9 cellular contexts compared by ENCODE assay signal in genomic region chr13:48158290-48158689, GRCh38.
DNase-seq lines count a peak whose midpoint lies in the region; ATAC-seq and TF ChIP-seq lines count a peak whose summit lies in the region.
"Had no signal": no experiment of that assay in that cellular context is flagged by ENCODE, and none has a peak within 500 bp of the region (broad histone marks: within the 10 kb centered on the region; RNA-seq: fewer than 3 reads in every experiment).

No MANE protein-coding gene starts in this region.

- H3K9me3 ChIP-seq in DND-41 (ENCODE audit: insufficient read depth, low read length, severe bottlenecking) (no peaks in the 10 kb centered on the region), PC-3 (ENCODE audit: low read length) (no peaks in the 10 kb centered on the region), GM23248 (ENCODE audit: low read depth) (no peaks in the 10 kb centered on the region)

- H3K36me3 ChIP-seq in DND-41 (ENCODE audit: insufficient read depth, low read length) (no peaks in the 10 kb centered on the region), PC-3 (ENCODE audit: low read depth, low read length) (no peaks in the 10 kb centered on the region), GM23248 (ENCODE audit: low read depth) (no peaks in the 10 kb centered on the region)

- intact Hi-C loops in activated T-helper 1 cell treated with anti-CD3 and anti-CD28 coated beads, Interleukin-12 subunit alpha, Interleukin-12 subunit beta, Interleukin-2, Interleukin-4 antibody, amounts not matched to agents 30 ng/mL and 10 ng/mL and 1 ng/mL, durations not matched to agents 14 hours and 24 hours and 36 hours (cut with micrococcal nuclease): loop anchor here (5.0 to 10.0 kb wide), 2 partner anchors 147 to 244 kb away; partner anchors contain the start of gene RB1
- intact Hi-C loops in PC-3 (cut with micrococcal nuclease): no loop called here

- H3K27ac ChIP-seq in DND-41 (ENCODE audit: low read length) (peak overlapping the region; percentile 86), PC-3 (ENCODE audit: low read length) (no peak overlapping the region), GM23248 (no peak overlapping the region)

- POLR2A ChIA-PET in PC-3 (lab: Charles Lee; ENCODE audit: unreplicated experiment): interaction anchor here (0.6 kb wide), 1 partner anchor 1262 kb away, joined by 4 read pairs; no protein-coding TSS in a partner anchor

- peaks cover 62% of the 10 kb centered on the region for H3K4me1 Mint-ChIP-seq in activated T-helper 1 cell treated with anti-CD3 and anti-CD28 coated beads, Interleukin-12 subunit alpha, Interleukin-12 subunit beta, Interleukin-2, Interleukin-4 antibody, amounts not matched to agents 30 ng/mL and 10 ng/mL and 1 ng/mL, durations not matched to agents 14 hours and 24 hours and 36 hours (ENCODE audit: low read depth)
- H3K4me1 Mint-ChIP-seq in natural killer cell treated with Interleukin-12 subunit alpha and Interleukin-12 subunit beta and Interleukin-15 and Interleukin-18, amount 100 ng/mL, for 72 hours (ENCODE audit: low read depth in 2 of 2): peaks cover 42 to 52% of the 10 kb centered on the region in 2 donors

- CTCF ChIA-PET in PC-3 (lab: Charles Lee): no interaction called here

- no peaks in the 10 kb centered on the region for H3K79me2 ChIP-seq in DND-41 (ENCODE audit: insufficient read depth, low read length)
- no peaks in the 10 kb centered on the region for H3K79me2 ChIP-seq in PC-3 (ENCODE audit: low read length)
- no peaks in the 10 kb centered on the region for H3K79me2 ChIP-seq in GM23248 (ENCODE audit: insufficient read depth)

- H2AFZ ChIP-seq in DND-41 (ENCODE audit: low read depth, low read length): peak overlapping the region; percentile 84
- no peak overlapping the region for H2AFZ ChIP-seq in PC-3 (ENCODE audit: low read length)
- H2AFZ ChIP-seq in GM23248: no peak overlapping the region

- peak overlapping the region; percentile 30 for H3K27ac Mint-ChIP-seq in activated T-helper 1 cell treated with anti-CD3 and anti-CD28 coated beads, Interleukin-12 subunit alpha, Interleukin-12 subunit beta, Interleukin-2, Interleukin-4 antibody, amounts not matched to agents 30 ng/mL and 10 ng/mL and 1 ng/mL, durations not matched to agents 14 hours and 24 hours and 36 hours
- H3K27ac Mint-ChIP-seq in natural killer cell treated with Interleukin-12 subunit alpha and Interleukin-12 subunit beta and Interleukin-15 and Interleukin-18, amount 100 ng/mL, for 72 hours: peak overlapping the region; percentile 5 to 57

- ATAC-seq in DND-41 (ENCODE audit: insufficient read depth, low read depth) (peak; percentile 49), HG02759 (IDR thresholded peaks at IDR 0.05; ENCODE audit: unreplicated experiment) (peak; percentile 53), PC-3 (no peak)
- ATAC-seq in natural killer cell treated with Interleukin-12 subunit alpha and Interleukin-12 subunit beta and Interleukin-15 and Interleukin-18, amount 100 ng/mL, for 72 hours: no peak

- H4K20me1 ChIP-seq in DND-41 (ENCODE audit: insufficient read depth, low read length) (no peaks in the 10 kb centered on the region), PC-3 (ENCODE audit: low read length) (no peaks in the 10 kb centered on the region), GM23248 (ENCODE audit: insufficient read depth) (no peaks in the 10 kb centered on the region)

- H3K4me1 ChIP-seq in DND-41 (ENCODE audit: insufficient read depth, low read length) (peaks cover 45% of the 10 kb centered on the region), PC-3 (ENCODE audit: insufficient read depth, low read length) (peaks cover 34% of the 10 kb centered on the region), GM23248 (ENCODE audit: insufficient read depth) (peaks cover 37% of the 10 kb centered on the region)

- peak overlapping the region; percentile 58 for H3K4me2 ChIP-seq in DND-41 (ENCODE audit: insufficient read depth, low read length)
- H3K4me2 ChIP-seq in PC-3 (ENCODE audit: low read length): no peak overlapping the region
- H3K4me2 ChIP-seq in GM23248 (ENCODE audit: unreplicated experiment): no peak overlapping the region

- BruUV-seq in PC-3 (replicated peaks; lab: Mats Ljungman, UMichigan): no TSS peak

- H3K27me3 Mint-ChIP-seq in activated T-helper 1 cell treated with anti-CD3 and anti-CD28 coated beads, Interleukin-12 subunit alpha, Interleukin-12 subunit beta, Interleukin-2, Interleukin-4 antibody, amounts not matched to agents 30 ng/mL and 10 ng/mL and 1 ng/mL, durations not matched to agents 14 hours and 24 hours and 36 hours (ENCODE audit: insufficient read depth): peaks cover 2% of the 10 kb centered on the region
- H3K27me3 Mint-ChIP-seq in natural killer cell treated with Interleukin-12 subunit alpha and Interleukin-12 subunit beta and Interleukin-15 and Interleukin-18, amount 100 ng/mL, for 72 hours: no peaks in the 10 kb centered on the region

- H3K27me3 ChIP-seq in DND-41 (ENCODE audit: insufficient read depth, low read length, poor library complexity) (no peaks in the 10 kb centered on the region), PC-3 (ENCODE audit: low read length) (no peaks in the 10 kb centered on the region), GM23248 (replicated peaks; ENCODE audit: insufficient read depth) (no peaks in the 10 kb centered on the region)

- H3K9ac ChIP-seq in DND-41 (ENCODE audit: low read depth, low read length) (peak overlapping the region; percentile 53), PC-3 (ENCODE audit: low read length) (no peak overlapping the region), GM23248 (no peak overlapping the region)

- H3F3A ChIP-seq in PC-3 (ENCODE audit: low read length, unreplicated experiment) (no peaks in the 10 kb centered on the region), GM23248 (ENCODE audit: insufficient read depth) (peaks cover 19% of the 10 kb centered on the region)

- peak overlapping the region in 1 of 2 experiments; percentile 14; a peak in 1 of 4 replicates for H3K4me3 ChIP-seq in DND-41 (ENCODE audit: low read depth in 1 of 2, low read length in 2 of 2)
- H3K4me3 ChIP-seq in PC-3 (ENCODE audit: low read length): no peak overlapping the region
- H3K4me3 ChIP-seq in GM23248: no peak overlapping the region

- 45 to 73% methylated on average over 1 of the region's 1 CpG for WGBS in GM23248 (ENCODE audit: low coverage in 1 of 2, low lambda C conversion rate in 2 of 2, missing lambda C conversion rate in 2 of 2), 2 experiments

- DNase-seq in DND-41 (peak; percentile 46), islet precursor cell (no peak), PC-3 (no peak), GM23248 (no peak), SKM-1 (lab: John Stamatoyannopoulos, UW; ENCODE audit: unreplicated experiment) (no peak)
- no peak for DNase-seq in activated T-helper 1 cell treated with anti-CD3 and anti-CD28 coated beads, Interleukin-12 subunit alpha, Interleukin-12 subunit beta, Interleukin-2, Interleukin-4 antibody, amounts not matched to agents 30 ng/mL and 10 ng/mL and 1 ng/mL, durations not matched to agents 14 hours and 24 hours and 36 hours (ENCODE audit: low spot score)
- DNase-seq in natural killer cell treated with Interleukin-12 subunit alpha and Interleukin-12 subunit beta and Interleukin-15 and Interleukin-18, amount 100 ng/mL, for 72 hours (ENCODE audit: low spot score): no peak
- DNase-seq: NCI-H526 treated with DMSO at 0.1 percent for 48 hours had no signal

- H3K36me3 Mint-ChIP-seq in activated T-helper 1 cell treated with anti-CD3 and anti-CD28 coated beads, Interleukin-12 subunit alpha, Interleukin-12 subunit beta, Interleukin-2, Interleukin-4 antibody, amounts not matched to agents 30 ng/mL and 10 ng/mL and 1 ng/mL, durations not matched to agents 14 hours and 24 hours and 36 hours (ENCODE audit: low read depth): peaks cover 5% of the 10 kb centered on the region
- no peaks in the 10 kb centered on the region for H3K36me3 Mint-ChIP-seq in natural killer cell treated with Interleukin-12 subunit alpha and Interleukin-12 subunit beta and Interleukin-15 and Interleukin-18, amount 100 ng/mL, for 72 hours

- no peaks in the 10 kb centered on the region for H3K9me3 Mint-ChIP-seq in activated T-helper 1 cell treated with anti-CD3 and anti-CD28 coated beads, Interleukin-12 subunit alpha, Interleukin-12 subunit beta, Interleukin-2, Interleukin-4 antibody, amounts not matched to agents 30 ng/mL and 10 ng/mL and 1 ng/mL, durations not matched to agents 14 hours and 24 hours and 36 hours
- H3K9me3 Mint-ChIP-seq in natural killer cell treated with Interleukin-12 subunit alpha and Interleukin-12 subunit beta and Interleukin-15 and Interleukin-18, amount 100 ng/mL, for 72 hours: no peaks in the 10 kb centered on the region

- no peak for TF ChIP-seq CTCF in DND-41 (IDR thresholded peaks at IDR 0.05; ENCODE audit: borderline replicate concordance, extremely low read depth, low read length, poor library complexity, severe bottlenecking)
- TF ChIP-seq CTCF in PC-3 (conservative IDR thresholded peaks at IDR 0.05; ENCODE audit: low read depth, low read length): no peak

- in situ Hi-C loops in GM23248 (cut with MboI): no loop called here

- H3K9me2 ChIP-seq in PC-3 (replicated peaks; ENCODE audit: low read length) (no peaks in the 10 kb centered on the region), GM23248 (ENCODE audit: insufficient read depth) (no peaks in the 10 kb centered on the region)

- H3K4me3 Mint-ChIP-seq in activated T-helper 1 cell treated with anti-CD3 and anti-CD28 coated beads, Interleukin-12 subunit alpha, Interleukin-12 subunit beta, Interleukin-2, Interleukin-4 antibody, amounts not matched to agents 30 ng/mL and 10 ng/mL and 1 ng/mL, durations not matched to agents 14 hours and 24 hours and 36 hours: no peak overlapping the region
- H3K4me3 Mint-ChIP-seq in natural killer cell treated with Interleukin-12 subunit alpha and Interleukin-12 subunit beta and Interleukin-15 and Interleukin-18, amount 100 ng/mL, for 72 hours: no peak overlapping the region

Comparison
In these comparisons a context has a peak if more than half of its experiments do, and no peak if none do; other contexts are left out.
1. ATAC-seq: peak in DND-41 (single experiment) and HG02759 (single experiment); none in natural killer cell treated with Interleukin-12 subunit alpha and Interleukin-12 subunit beta and Interleukin-15 and Interleukin-18, amount 100 ng/mL, for 72 hours (0 of 2) and PC-3 (single experiment).